In the genomic region with DNA sequence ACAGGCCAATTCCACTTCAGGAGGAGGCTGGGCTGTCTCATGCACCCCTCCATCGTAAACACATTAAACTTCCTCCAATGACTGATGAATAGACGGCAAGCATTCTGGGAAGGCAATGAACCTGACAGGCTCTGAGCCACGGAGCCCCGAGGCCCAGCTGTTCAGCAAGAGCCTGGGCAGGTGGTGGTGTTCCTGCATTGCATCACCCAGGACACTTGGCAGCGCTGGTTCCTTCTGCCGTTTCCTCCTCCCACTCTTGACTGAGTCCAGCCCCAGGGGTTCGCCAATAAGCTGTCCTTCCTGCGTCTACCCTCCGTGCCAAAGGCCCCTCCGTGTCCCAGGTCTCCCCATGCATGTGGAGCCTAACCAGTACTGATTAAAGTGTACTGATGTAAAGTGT, we compare ENCODE assay signal across 11 cellular contexts.
A peak's percentile ranks its signal among the peaks of the same experiment; 100 is the strongest.
DNase-seq lines count a peak whose midpoint lies in the region; ATAC-seq and TF ChIP-seq lines count a peak whose summit lies in the region.
"Had no signal": no experiment of that assay in that cellular context is flagged by ENCODE, and none has a peak within 500 bp of the region (broad histone marks: within the 10 kb centered on the region; RNA-seq: fewer than 3 reads in every experiment).

No MANE protein-coding gene starts in this region.

- H3K27me3 ChIP-seq in SJCRH30 (no peaks in the 10 kb centered on the region), transverse colon (no peaks in the 10 kb centered on the region)
- H3K27me3 ChIP-seq: BLaER1 had no signal

- H3K4me1 ChIP-seq in SJCRH30 (no peaks in the 10 kb centered on the region), transverse colon (no peaks in the 10 kb centered on the region)

- H3K4me1 Mint-ChIP-seq in activated naive CD8-positive, alpha-beta T cell (ENCODE audit: low read depth), result peaks cover 2% of the 10 kb centered on the region
- H3K4me1 Mint-ChIP-seq in activated naive CD8-positive, alpha-beta T cell treated with anti-CD3 and anti-CD28 coated beads, Interleukin-2, amount 50 U/mL, for 24 hours, result peaks cover 6% of the 10 kb centered on the region
- peaks cover 46 to 72% of the 10 kb centered on the region in 2 donors for H3K4me1 Mint-ChIP-seq in immature natural killer cell

- H3K9me3 ChIP-seq in SJCRH30 (replicated peaks), result no peaks in the 10 kb centered on the region
- no peaks in the 10 kb centered on the region for H3K9me3 ChIP-seq in transverse colon
- H3K9me3 ChIP-seq: BLaER1 had no signal

- intact Hi-C loops in transverse colon (cut with DNase I; ENCODE audit: low total_unique reads), result no loop called here

- 52% methylated on average over 10 of the region's 10 CpGs; no CpG with 5 or more reads in 1 of the 2 donors for WGBS in transverse colon (ENCODE audit: low coverage in 1 of 2), 2 donors

- TF ChIP-seq CTCF in transverse colon (IDR thresholded peaks at IDR 0.05), result no peak

- H3K9me3 Mint-ChIP-seq in activated naive CD8-positive, alpha-beta T cell (ENCODE audit: low read depth), result no peaks in the 10 kb centered on the region
- H3K9me3 Mint-ChIP-seq in activated naive CD8-positive, alpha-beta T cell treated with anti-CD3 and anti-CD28 coated beads, Interleukin-2, amount 50 U/mL, for 24 hours, result no peaks in the 10 kb centered on the region
- H3K9me3 Mint-ChIP-seq in immature natural killer cell, result peaks cover 0 to 1% (median 0%) of the 10 kb centered on the region in 6 donors
- H3K9me3 Mint-ChIP-seq: WTC11 had no signal

- no peak for TF ChIP-seq POLR2A in transverse colon (IDR thresholded peaks at IDR 0.05)

- H3K27ac ChIP-seq in SJCRH30 (no peak overlapping the region), transverse colon (peak overlapping the region in 1 of 4 donors; percentile 7)
- H3K27ac ChIP-seq: BLaER1 had no signal

- H3K36me3 ChIP-seq in SJCRH30, result peaks cover 4% of the 10 kb centered on the region; the same call in 1 of the 2 replicates
- peaks cover 0 to 40% (median 14%) of the 10 kb centered on the region in 4 donors for H3K36me3 ChIP-seq in transverse colon

- in situ Hi-C loops in transverse colon (cut with MboI; ENCODE audit: low pct_ligation_motif_present in 1 of 4, low pct_unique_long_range_greater_than_20kb in 1 of 4, low sequenced_read_pairs in 3 of 4), result loop anchor here (10.0 to 25.0 kb wide), 4 partner anchors 106 to 831 kb away; partner anchors contain the start of gene JAK1 (in 1 of the 4)

- no peak for DNase-seq in activated naive CD8-positive, alpha-beta T cell treated with anti-CD3 and anti-CD28 coated beads, Interleukin-2, amount 50 U/mL, for 24 hours
- DNase-seq in SJCRH30 (peak; percentile 13 to 40), immature natural killer cell (no peak), transverse colon (peak; percentile 39), iPS-NIHi11 (ENCODE audit: low spot score) (no peak), putamen (ENCODE audit: low spot score) (no peak), HuH-7.5 (ENCODE audit: low spot score) (no peak)
- DNase-seq: trophoblast cell had no signal

- no peaks in the 10 kb centered on the region for H3K27me3 Mint-ChIP-seq in activated naive CD8-positive, alpha-beta T cell
- no peaks in the 10 kb centered on the region for H3K27me3 Mint-ChIP-seq in activated naive CD8-positive, alpha-beta T cell treated with anti-CD3 and anti-CD28 coated beads, Interleukin-2, amount 50 U/mL, for 24 hours
- H3K27me3 Mint-ChIP-seq in immature natural killer cell (ENCODE audit: low read depth in 3 of 3), result peaks cover 2 to 29% (median 11%) of the 10 kb centered on the region in 3 donors

- peaks cover 10% of the 10 kb centered on the region for H3K36me3 Mint-ChIP-seq in activated naive CD8-positive, alpha-beta T cell
- H3K36me3 Mint-ChIP-seq in activated naive CD8-positive, alpha-beta T cell treated with anti-CD3 and anti-CD28 coated beads, Interleukin-2, amount 50 U/mL, for 24 hours (ENCODE audit: low read depth), result peaks cover 30% of the 10 kb centered on the region
- H3K36me3 Mint-ChIP-seq in immature natural killer cell, result peaks cover 36 to 83% (median 63%) of the 10 kb centered on the region in 3 donors

- no peak overlapping the region for H3K4me3 Mint-ChIP-seq in activated naive CD8-positive, alpha-beta T cell
- H3K4me3 Mint-ChIP-seq in activated naive CD8-positive, alpha-beta T cell treated with anti-CD3 and anti-CD28 coated beads, Interleukin-2, amount 50 U/mL, for 24 hours, result no peak overlapping the region
- H3K4me3 Mint-ChIP-seq in immature natural killer cell, result no peak overlapping the region
- H3K4me3 Mint-ChIP-seq: WTC11 had no signal

- ATAC-seq in activated naive CD8-positive, alpha-beta T cell treated with anti-CD3 and anti-CD28 coated beads, Interleukin-2, amount 50 U/mL, for 24 hours, result no peak
- ATAC-seq: WTC11 had no signal

- H3K27ac Mint-ChIP-seq in activated naive CD8-positive, alpha-beta T cell, result peak overlapping the region; percentile 55
- H3K27ac Mint-ChIP-seq in activated naive CD8-positive, alpha-beta T cell treated with anti-CD3 and anti-CD28 coated beads, Interleukin-2, amount 50 U/mL, for 24 hours, result no peak overlapping the region
- H3K27ac Mint-ChIP-seq in immature natural killer cell, result peak overlapping the region in 5 of 6 donors; percentile 67 to 82 (median 70)
- H3K27ac Mint-ChIP-seq: WTC11 had no signal

- H3K4me3 ChIP-seq in SJCRH30 (no peak overlapping the region), transverse colon (no peak overlapping the region)
- H3K4me3 ChIP-seq: BLaER1 had no signal

- TF ChIP-seq EP300 in transverse colon (IDR thresholded peaks at IDR 0.05; ENCODE audit: low read depth), result no peak

Comparison
In these comparisons a context has a peak if more than half of its experiments do, and no peak if none do; other contexts are left out.
1. DNase-seq: peak in SJCRH30 (2 of 2) and transverse colon (single experiment); none in activated naive CD8-positive, alpha-beta T cell treated with anti-CD3 and anti-CD28 coated beads, Interleukin-2, amount 50 U/mL, for 24 hours (single experiment), immature natural killer cell (0 of 3), iPS-NIHi11 (single experiment), putamen (single experiment) and HuH-7.5 (single experiment).